ENCODE assay signal across 9 cellular contexts in genomic region chr2:109030870-109031480, GRCh38. TPM values are rescaled to one million over a fixed set of nuclear protein-coding genes. Genes with fewer than 3 reads are reported as not detected.
DNase-seq lines count a peak whose midpoint lies in the region; ATAC-seq and TF ChIP-seq lines count a peak whose summit lies in the region.
"Had no signal": no experiment of that assay in that cellular context is flagged by ENCODE, and none has a peak within 500 bp of the region (broad histone marks: within the 10 kb centered on the region; RNA-seq: fewer than 3 reads in every experiment).

No MANE protein-coding gene starts in this region.

- peak overlapping the region; percentile 49 for H3K27ac ChIP-seq in CD4-positive, alpha-beta memory T cell (ENCODE audit: low read depth, low read length)
- H3K27ac ChIP-seq in OCI-LY1 (ENCODE audit: low read depth, low read length, poor library complexity, severe bottlenecking) (no peak overlapping the region), duodenal mucosa (ENCODE audit: low read depth, low read length) (no peak overlapping the region)

- H3K4me1 ChIP-seq in CD4-positive, alpha-beta memory T cell (ENCODE audit: insufficient read depth, low read length) = peaks cover 67% of the 10 kb centered on the region
- peaks cover 17% of the 10 kb centered on the region for H3K4me1 ChIP-seq in OCI-LY1 (ENCODE audit: insufficient read depth, low read length, severe bottlenecking)
- H3K4me1 ChIP-seq in duodenal mucosa (ENCODE audit: control insufficient read depth in 1 of 2, insufficient read depth in 2 of 2, low read length in 2 of 2) = peaks cover 11 to 15% of the 10 kb centered on the region in 2 donors

- H3K4me2 ChIP-seq in OCI-LY1 (ENCODE audit: low read length) = peak overlapping the region; percentile 78
- H3K4me2 ChIP-seq: SK-N-SH had no signal

- no peaks in the 10 kb centered on the region for H3K36me3 ChIP-seq in CD4-positive, alpha-beta memory T cell (ENCODE audit: insufficient read depth, low read length)
- H3K36me3 ChIP-seq in OCI-LY1 (ENCODE audit: insufficient read depth, low read length) (no peaks in the 10 kb centered on the region; the same call in 1 of the 2 replicates), duodenal mucosa (ENCODE audit: control insufficient read depth in 1 of 2, insufficient read depth in 2 of 2, low read length in 2 of 2) (no peaks in the 10 kb centered on the region)

- POLR2A ChIA-PET in CD4-positive, alpha-beta memory T cell (lab: Charles Lee; ENCODE audit: partially characterized antibody) = interaction anchor here (0.8 to 2.9 kb wide), 32 partner anchors 8 to 479 kb away, joined by 3 to 33 read pairs (median 6); partner anchors contain the start of genes EDAR and SH3RF3

- no peaks in the 10 kb centered on the region for H4K20me1 ChIP-seq in OCI-LY1 (ENCODE audit: insufficient read depth, low read length)

- peak overlapping the region; percentile 14 to 61 for H3K4me3 ChIP-seq in CD4-positive, alpha-beta memory T cell (ENCODE audit: low read length in 2 of 2)
- H3K4me3 ChIP-seq in OCI-LY1 (ENCODE audit: low read depth, low read length, poor library complexity, severe bottlenecking) (peak overlapping the region; percentile 55), duodenal mucosa (ENCODE audit: low read depth in 1 of 2, low read length in 2 of 2) (peak overlapping the region; percentile 64 to 72)

- H3K4me3 Mint-ChIP-seq in CD4-positive, alpha-beta memory T cell = peak overlapping the region; percentile 74 to 86 (median 84)
- peak overlapping the region; percentile 71 for H3K4me3 Mint-ChIP-seq in osteocyte (ENCODE audit: unreplicated experiment)

- no peak for TF ChIP-seq CTCF in OCI-LY1 (IDR thresholded peaks at IDR 0.05; ENCODE audit: low read length)
- no peak for TF ChIP-seq CTCF in osteocyte (IDR thresholded peaks at IDR 0.05)

- no peaks in the 10 kb centered on the region for H3K9me2 ChIP-seq in OCI-LY1 (ENCODE audit: low read depth, low read length)
- H3K9me2 ChIP-seq: SK-N-SH had no signal

- intact Hi-C loops in CD4-positive, alpha-beta memory T cell (cut with micrococcal nuclease) = loop anchor here (1.0 to 5.0 kb wide), 9 partner anchors 46 to 584 kb away; partner anchors contain the start of genes CCDC138 and GCC2

- no peaks in the 10 kb centered on the region for H3F3A ChIP-seq in OCI-LY1 (ENCODE audit: insufficient read depth, low read length)

- ATAC-seq in GM21786 (IDR thresholded peaks at IDR 0.05; ENCODE audit: unreplicated experiment) = no peak

- DNase-seq in CD4-positive, alpha-beta memory T cell = peak in 1 of 5 donors; percentile 22
- no peak for DNase-seq in osteocyte (ENCODE audit: extremely low spot score, unreplicated experiment)
- no peak for DNase-seq in GOT3 (lab: John Stamatoyannopoulos, UW)
- no peak for DNase-seq in NCI-H187 treated with DMSO at 0.1 percent for 48 hours (lab: John Stamatoyannopoulos, UW)
- DNase-seq in NCI-H1694 treated with DMSO at 0.1 percent for 48 hours (lab: John Stamatoyannopoulos, UW) = no peak

- no peaks in the 10 kb centered on the region for H3K36me3 Mint-ChIP-seq in CD4-positive, alpha-beta memory T cell
- H3K36me3 Mint-ChIP-seq in osteocyte (ENCODE audit: unreplicated experiment) = no peaks in the 10 kb centered on the region

- H3K27ac Mint-ChIP-seq in CD4-positive, alpha-beta memory T cell = peak overlapping the region; percentile 85 to 95 (median 92)
- H3K27ac Mint-ChIP-seq in osteocyte (ENCODE audit: unreplicated experiment) = no peak overlapping the region

- no peaks in the 10 kb centered on the region for H3K79me2 ChIP-seq in OCI-LY1 (ENCODE audit: insufficient read depth, low read length)

- H3K27me3 ChIP-seq in CD4-positive, alpha-beta memory T cell (ENCODE audit: insufficient read depth, low read length) = no peaks in the 10 kb centered on the region
- H3K27me3 ChIP-seq in OCI-LY1 (ENCODE audit: insufficient read depth, low read length) (0 out of 2 replicates have a peak, but pooled peaks cover 6% of the 10 kb centered on the region), duodenal mucosa (ENCODE audit: control insufficient read depth in 1 of 2, insufficient read depth in 2 of 2, low read length in 2 of 2) (no peaks in the 10 kb centered on the region)

- peak overlapping the region; percentile 49; the same call in 1 of the 2 replicates for H3K9ac ChIP-seq in OCI-LY1 (ENCODE audit: low read length)
- H3K9ac ChIP-seq in duodenal mucosa (ENCODE audit: low read depth in 1 of 2, low read length in 2 of 2) = peak overlapping the region; percentile 39 to 51
- H3K9ac ChIP-seq: SK-N-SH had no signal

- H3K9me3 Mint-ChIP-seq in CD4-positive, alpha-beta memory T cell = peaks cover 0 to 3% (median 0%) of the 10 kb centered on the region in 8 donors
- no peaks in the 10 kb centered on the region for H3K9me3 Mint-ChIP-seq in osteocyte (ENCODE audit: unreplicated experiment)

- H3K27me3 Mint-ChIP-seq in CD4-positive, alpha-beta memory T cell = no peaks in the 10 kb centered on the region
- H3K27me3 Mint-ChIP-seq in osteocyte (ENCODE audit: unreplicated experiment) = peaks cover 20% of the 10 kb centered on the region

- CTCF ChIA-PET in CD4-positive, alpha-beta memory T cell (lab: Charles Lee; ENCODE audit: partially characterized antibody) = interaction anchor here (0.7 to 2.0 kb wide), 11 partner anchors 10 to 318 kb away, joined by 3 to 15 read pairs (median 4); no protein-coding TSS in a partner anchor

- H2AFZ ChIP-seq in OCI-LY1 (ENCODE audit: low read length) = no peak overlapping the region; the same call in 1 of the 2 replicates

- H3K4me1 Mint-ChIP-seq in CD4-positive, alpha-beta memory T cell = peaks cover 37 to 74% (median 57%) of the 10 kb centered on the region in 4 donors
- peaks cover 9% of the 10 kb centered on the region for H3K4me1 Mint-ChIP-seq in osteocyte (ENCODE audit: unreplicated experiment)

- no peaks in the 10 kb centered on the region for H3K9me3 ChIP-seq in CD4-positive, alpha-beta memory T cell (ENCODE audit: control insufficient read depth in 1 of 2, low read length in 2 of 2)
- H3K9me3 ChIP-seq in OCI-LY1 (ENCODE audit: low read length) (no peaks in the 10 kb centered on the region), duodenal mucosa (ENCODE audit: control insufficient read depth in 1 of 2, low read length in 2 of 2) (no peaks in the 10 kb centered on the region)
- H3K9me3 ChIP-seq: SK-N-SH had no signal

RNA-seq across cellular contexts. Expression of gene EDAR, which starts 42.0 kb away (rescaled TPM):
- 1 to 10 TPM; 5.8 to 6.3 TPM for total RNA-seq in CD4-positive, alpha-beta memory T cell
- 1 to 10 TPM; 3.0 to 3.5 TPM for polyA plus RNA-seq in CD4-positive, alpha-beta memory T cell
- not detected in 2 replicates for total RNA-seq in osteocyte
- polyA plus RNA-seq: SK-N-SH had no signal
